Comparison of ENCODE assay signal across 1 cellular context in the genomic region with DNA sequence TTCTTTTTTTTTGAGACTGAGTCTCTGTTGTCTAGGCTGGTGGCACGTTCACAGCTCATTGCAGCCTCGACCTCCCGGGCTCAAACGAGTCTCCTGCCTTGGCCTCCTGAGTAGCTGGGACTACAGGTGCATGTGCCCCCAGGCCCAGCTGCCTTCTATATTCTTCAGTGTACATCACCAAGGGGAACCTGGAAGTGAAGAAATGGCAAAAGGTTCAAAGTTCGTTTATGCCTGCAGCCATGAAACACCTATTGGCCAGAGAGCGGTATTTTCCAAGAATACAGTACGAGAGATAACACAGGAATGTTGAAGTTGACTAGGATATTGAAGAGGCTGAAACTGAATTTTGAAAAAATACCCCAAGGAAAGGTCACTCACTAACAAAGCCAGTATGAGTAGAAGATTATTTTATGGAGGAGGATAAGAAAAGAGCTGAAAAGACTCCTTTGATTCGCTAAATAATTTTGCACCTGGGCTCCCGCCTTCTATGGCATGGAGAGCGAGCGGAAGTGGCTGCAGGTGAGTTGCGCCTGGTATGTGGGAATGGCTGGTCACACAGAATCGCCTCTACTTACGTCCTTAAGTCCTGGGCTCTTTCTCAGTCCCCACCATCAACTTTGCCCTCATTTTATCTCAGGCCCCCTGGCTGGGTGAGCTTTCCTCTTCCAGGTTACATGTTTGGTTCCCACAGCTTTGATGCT.
A peak's percentile ranks its signal among the peaks of the same experiment; 100 is the strongest.
TF ChIP-seq lines count a peak whose summit lies in the region.

No MANE protein-coding gene starts in this region.

TF ChIP-seq in HepG2, 621 proteins besides CTCF, POLR2A, EP300 and RAD21 (continues in another document):
- TF ChIP-seq AHR (CRISPR knock-in tag; IDR thresholded peaks at IDR 0.05): no peak
- 0 out of 2 replicates have a peak, but pooled peaks have one; percentile 38 for TF ChIP-seq ZNF644 (CRISPR knock-in tag; IDR thresholded peaks at IDR 0.05; ENCODE audit: low read depth)
- no peak for TF ChIP-seq FIP1L1 (IDR thresholded peaks at IDR 0.05; ENCODE audit: borderline replicate concordance, insufficient read depth, low read depth, low read length)
- TF ChIP-seq, protein P1, sequence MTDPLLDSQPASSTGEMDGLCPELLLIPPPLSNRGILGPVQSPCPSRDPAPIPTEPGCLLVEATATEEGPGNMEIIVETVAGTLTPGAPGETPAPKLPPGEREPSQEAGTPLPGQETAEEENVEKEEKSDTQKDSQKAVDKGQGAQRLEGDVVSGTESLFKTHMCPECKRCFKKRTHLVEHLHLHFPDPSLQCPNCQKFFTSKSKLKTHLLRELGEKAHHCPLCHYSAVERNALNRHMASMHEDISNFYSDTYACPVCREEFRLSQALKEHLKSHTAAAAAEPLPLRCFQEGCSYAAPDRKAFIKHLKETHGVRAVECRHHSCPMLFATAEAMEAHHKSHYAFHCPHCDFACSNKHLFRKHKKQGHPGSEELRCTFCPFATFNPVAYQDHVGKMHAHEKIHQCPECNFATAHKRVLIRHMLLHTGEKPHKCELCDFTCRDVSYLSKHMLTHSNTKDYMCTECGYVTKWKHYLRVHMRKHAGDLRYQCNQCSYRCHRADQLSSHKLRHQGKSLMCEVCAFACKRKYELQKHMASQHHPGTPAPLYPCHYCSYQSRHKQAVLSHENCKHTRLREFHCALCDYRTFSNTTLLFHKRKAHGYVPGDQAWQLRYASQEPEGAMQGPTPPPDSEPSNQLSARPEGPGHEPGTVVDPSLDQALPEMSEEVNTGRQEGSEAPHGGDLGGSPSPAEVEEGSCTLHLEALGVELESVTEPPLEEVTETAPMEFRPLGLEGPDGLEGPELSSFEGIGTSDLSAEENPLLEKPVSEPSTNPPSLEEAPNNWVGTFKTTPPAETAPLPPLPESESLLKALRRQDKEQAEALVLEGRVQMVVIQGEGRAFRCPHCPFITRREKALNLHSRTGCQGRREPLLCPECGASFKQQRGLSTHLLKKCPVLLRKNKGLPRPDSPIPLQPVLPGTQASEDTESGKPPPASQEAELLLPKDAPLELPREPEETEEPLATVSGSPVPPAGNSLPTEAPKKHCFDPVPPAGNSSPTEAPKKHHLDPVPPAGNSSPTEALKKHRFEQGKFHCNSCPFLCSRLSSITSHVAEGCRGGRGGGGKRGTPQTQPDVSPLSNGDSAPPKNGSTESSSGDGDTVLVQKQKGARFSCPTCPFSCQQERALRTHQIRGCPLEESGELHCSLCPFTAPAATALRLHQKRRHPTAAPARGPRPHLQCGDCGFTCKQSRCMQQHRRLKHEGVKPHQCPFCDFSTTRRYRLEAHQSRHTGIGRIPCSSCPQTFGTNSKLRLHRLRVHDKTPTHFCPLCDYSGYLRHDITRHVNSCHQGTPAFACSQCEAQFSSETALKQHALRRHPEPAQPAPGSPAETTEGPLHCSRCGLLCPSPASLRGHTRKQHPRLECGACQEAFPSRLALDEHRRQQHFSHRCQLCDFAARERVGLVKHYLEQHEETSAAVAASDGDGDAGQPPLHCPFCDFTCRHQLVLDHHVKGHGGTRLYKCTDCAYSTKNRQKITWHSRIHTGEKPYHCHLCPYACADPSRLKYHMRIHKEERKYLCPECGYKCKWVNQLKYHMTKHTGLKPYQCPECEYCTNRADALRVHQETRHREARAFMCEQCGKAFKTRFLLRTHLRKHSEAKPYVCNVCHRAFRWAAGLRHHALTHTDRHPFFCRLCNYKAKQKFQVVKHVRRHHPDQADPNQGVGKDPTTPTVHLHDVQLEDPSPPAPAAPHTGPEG (CRISPR knock-in tag; IDR thresholded peaks at IDR 0.05): no peak
- TF ChIP-seq SPEN (CRISPR knock-in tag; IDR thresholded peaks at IDR 0.05; ENCODE audit: low read depth): no peak
- TF ChIP-seq ZFP41 (CRISPR knock-in tag; IDR thresholded peaks at IDR 0.05; ENCODE audit: borderline replicate concordance): no peak
- TF ChIP-seq MAFF (IDR thresholded peaks at IDR 0.05; ENCODE audit: low read depth, low read length): no peak
- TF ChIP-seq, protein P2, sequence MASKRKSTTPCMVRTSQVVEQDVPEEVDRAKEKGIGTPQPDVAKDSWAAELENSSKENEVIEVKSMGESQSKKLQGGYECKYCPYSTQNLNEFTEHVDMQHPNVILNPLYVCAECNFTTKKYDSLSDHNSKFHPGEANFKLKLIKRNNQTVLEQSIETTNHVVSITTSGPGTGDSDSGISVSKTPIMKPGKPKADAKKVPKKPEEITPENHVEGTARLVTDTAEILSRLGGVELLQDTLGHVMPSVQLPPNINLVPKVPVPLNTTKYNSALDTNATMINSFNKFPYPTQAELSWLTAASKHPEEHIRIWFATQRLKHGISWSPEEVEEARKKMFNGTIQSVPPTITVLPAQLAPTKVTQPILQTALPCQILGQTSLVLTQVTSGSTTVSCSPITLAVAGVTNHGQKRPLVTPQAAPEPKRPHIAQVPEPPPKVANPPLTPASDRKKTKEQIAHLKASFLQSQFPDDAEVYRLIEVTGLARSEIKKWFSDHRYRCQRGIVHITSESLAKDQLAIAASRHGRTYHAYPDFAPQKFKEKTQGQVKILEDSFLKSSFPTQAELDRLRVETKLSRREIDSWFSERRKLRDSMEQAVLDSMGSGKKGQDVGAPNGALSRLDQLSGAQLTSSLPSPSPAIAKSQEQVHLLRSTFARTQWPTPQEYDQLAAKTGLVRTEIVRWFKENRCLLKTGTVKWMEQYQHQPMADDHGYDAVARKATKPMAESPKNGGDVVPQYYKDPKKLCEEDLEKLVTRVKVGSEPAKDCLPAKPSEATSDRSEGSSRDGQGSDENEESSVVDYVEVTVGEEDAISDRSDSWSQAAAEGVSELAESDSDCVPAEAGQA (IDR thresholded peaks at IDR 0.05; ENCODE audit: low read depth): no peak
- TF ChIP-seq, protein P2 (CRISPR knock-in tag; IDR thresholded peaks at IDR 0.05; ENCODE audit: borderline replicate concordance): no peak
- TF ChIP-seq, protein P3, sequence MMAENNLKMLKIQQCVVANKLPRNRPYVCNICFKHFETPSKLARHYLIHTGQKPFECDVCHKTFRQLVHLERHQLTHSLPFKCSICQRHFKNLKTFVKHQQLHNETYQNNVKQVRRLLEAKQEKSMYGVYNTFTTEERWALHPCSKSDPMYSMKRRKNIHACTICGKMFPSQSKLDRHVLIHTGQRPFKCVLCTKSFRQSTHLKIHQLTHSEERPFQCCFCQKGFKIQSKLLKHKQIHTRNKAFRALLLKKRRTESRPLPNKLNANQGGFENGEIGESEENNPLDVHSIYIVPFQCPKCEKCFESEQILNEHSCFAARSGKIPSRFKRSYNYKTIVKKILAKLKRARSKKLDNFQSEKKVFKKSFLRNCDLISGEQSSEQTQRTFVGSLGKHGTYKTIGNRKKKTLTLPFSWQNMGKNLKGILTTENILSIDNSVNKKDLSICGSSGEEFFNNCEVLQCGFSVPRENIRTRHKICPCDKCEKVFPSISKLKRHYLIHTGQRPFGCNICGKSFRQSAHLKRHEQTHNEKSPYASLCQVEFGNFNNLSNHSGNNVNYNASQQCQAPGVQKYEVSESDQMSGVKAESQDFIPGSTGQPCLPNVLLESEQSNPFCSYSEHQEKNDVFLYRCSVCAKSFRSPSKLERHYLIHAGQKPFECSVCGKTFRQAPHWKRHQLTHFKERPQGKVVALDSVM (CRISPR knock-in tag; IDR thresholded peaks at IDR 0.05): peak; percentile 84
- TF ChIP-seq FOXA1 (IDR thresholded peaks at IDR 0.05): no peak
- TF ChIP-seq FOXA1 (CRISPR knock-in tag; IDR thresholded peaks at IDR 0.05): 0 out of 2 replicates have a peak, but pooled peaks have one; percentile 21
- TF ChIP-seq, protein P4, sequence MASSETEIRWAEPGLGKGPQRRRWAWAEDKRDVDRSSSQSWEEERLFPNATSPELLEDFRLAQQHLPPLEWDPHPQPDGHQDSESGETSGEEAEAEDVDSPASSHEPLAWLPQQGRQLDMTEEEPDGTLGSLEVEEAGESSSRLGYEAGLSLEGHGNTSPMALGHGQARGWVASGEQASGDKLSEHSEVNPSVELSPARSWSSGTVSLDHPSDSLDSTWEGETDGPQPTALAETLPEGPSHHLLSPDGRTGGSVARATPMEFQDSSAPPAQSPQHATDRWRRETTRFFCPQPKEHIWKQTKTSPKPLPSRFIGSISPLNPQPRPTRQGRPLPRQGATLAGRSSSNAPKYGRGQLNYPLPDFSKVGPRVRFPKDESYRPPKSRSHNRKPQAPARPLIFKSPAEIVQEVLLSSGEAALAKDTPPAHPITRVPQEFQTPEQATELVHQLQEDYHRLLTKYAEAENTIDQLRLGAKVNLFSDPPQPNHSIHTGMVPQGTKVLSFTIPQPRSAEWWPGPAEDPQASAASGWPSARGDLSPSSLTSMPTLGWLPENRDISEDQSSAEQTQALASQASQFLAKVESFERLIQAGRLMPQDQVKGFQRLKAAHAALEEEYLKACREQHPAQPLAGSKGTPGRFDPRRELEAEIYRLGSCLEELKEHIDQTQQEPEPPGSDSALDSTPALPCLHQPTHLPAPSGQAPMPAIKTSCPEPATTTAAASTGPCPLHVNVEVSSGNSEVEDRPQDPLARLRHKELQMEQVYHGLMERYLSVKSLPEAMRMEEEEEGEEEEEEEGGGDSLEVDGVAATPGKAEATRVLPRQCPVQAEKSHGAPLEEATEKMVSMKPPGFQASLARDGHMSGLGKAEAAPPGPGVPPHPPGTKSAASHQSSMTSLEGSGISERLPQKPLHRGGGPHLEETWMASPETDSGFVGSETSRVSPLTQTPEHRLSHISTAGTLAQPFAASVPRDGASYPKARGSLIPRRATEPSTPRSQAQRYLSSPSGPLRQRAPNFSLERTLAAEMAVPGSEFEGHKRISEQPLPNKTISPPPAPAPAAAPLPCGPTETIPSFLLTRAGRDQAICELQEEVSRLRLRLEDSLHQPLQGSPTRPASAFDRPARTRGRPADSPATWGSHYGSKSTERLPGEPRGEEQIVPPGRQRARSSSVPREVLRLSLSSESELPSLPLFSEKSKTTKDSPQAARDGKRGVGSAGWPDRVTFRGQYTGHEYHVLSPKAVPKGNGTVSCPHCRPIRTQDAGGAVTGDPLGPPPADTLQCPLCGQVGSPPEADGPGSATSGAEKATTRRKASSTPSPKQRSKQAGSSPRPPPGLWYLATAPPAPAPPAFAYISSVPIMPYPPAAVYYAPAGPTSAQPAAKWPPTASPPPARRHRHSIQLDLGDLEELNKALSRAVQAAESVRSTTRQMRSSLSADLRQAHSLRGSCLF (CRISPR knock-in tag; IDR thresholded peaks at IDR 0.05; ENCODE audit: borderline replicate concordance): no peak
- TF ChIP-seq TARDBP (CRISPR knock-in tag; IDR thresholded peaks at IDR 0.05): no peak
- TF ChIP-seq SALL1 (CRISPR knock-in tag; IDR thresholded peaks at IDR 0.05): peak; percentile 27; the same call in 1 of the 2 replicates
- TF ChIP-seq, protein P5, sequence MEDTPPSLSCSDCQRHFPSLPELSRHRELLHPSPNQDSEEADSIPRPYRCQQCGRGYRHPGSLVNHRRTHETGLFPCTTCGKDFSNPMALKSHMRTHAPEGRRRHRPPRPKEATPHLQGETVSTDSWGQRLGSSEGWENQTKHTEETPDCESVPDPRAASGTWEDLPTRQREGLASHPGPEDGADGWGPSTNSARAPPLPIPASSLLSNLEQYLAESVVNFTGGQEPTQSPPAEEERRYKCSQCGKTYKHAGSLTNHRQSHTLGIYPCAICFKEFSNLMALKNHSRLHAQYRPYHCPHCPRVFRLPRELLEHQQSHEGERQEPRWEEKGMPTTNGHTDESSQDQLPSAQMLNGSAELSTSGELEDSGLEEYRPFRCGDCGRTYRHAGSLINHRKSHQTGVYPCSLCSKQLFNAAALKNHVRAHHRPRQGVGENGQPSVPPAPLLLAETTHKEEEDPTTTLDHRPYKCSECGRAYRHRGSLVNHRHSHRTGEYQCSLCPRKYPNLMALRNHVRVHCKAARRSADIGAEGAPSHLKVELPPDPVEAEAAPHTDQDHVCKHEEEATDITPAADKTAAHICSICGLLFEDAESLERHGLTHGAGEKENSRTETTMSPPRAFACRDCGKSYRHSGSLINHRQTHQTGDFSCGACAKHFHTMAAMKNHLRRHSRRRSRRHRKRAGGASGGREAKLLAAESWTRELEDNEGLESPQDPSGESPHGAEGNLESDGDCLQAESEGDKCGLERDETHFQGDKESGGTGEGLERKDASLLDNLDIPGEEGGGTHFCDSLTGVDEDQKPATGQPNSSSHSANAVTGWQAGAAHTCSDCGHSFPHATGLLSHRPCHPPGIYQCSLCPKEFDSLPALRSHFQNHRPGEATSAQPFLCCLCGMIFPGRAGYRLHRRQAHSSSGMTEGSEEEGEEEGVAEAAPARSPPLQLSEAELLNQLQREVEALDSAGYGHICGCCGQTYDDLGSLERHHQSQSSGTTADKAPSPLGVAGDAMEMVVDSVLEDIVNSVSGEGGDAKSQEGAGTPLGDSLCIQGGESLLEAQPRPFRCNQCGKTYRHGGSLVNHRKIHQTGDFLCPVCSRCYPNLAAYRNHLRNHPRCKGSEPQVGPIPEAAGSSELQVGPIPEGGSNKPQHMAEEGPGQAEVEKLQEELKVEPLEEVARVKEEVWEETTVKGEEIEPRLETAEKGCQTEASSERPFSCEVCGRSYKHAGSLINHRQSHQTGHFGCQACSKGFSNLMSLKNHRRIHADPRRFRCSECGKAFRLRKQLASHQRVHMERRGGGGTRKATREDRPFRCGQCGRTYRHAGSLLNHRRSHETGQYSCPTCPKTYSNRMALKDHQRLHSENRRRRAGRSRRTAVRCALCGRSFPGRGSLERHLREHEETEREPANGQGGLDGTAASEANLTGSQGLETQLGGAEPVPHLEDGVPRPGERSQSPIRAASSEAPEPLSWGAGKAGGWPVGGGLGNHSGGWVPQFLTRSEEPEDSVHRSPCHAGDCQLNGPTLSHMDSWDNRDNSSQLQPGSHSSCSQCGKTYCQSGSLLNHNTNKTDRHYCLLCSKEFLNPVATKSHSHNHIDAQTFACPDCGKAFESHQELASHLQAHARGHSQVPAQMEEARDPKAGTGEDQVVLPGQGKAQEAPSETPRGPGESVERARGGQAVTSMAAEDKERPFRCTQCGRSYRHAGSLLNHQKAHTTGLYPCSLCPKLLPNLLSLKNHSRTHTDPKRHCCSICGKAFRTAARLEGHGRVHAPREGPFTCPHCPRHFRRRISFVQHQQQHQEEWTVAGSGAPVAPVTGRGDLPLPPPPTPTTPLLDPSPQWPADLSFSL (CRISPR knock-in tag; IDR thresholded peaks at IDR 0.05): no peak
- TF ChIP-seq CREM (IDR thresholded peaks at IDR 0.05): no peak
- TF ChIP-seq CREM (CRISPR knock-in tag; IDR thresholded peaks at IDR 0.05): no peak
- TF ChIP-seq ZFAT (CRISPR knock-in tag; conservative IDR thresholded peaks at IDR 0.05): no peak
- TF ChIP-seq ZMYM3 (CRISPR knock-in tag; IDR thresholded peaks at IDR 0.05): peak; percentile 10; the same call in 1 of the 2 replicates
- TF ChIP-seq KMT2A (CRISPR knock-in tag; IDR thresholded peaks at IDR 0.05): no peak
- TF ChIP-seq CEBPB (IDR thresholded peaks at IDR 0.05; ENCODE audit: borderline replicate concordance, low read depth, low read length): peak; percentile 41; the same call in 1 of the 2 replicates
- no peak for TF ChIP-seq ZNF296 (CRISPR knock-in tag; conservative IDR thresholded peaks at IDR 0.05)
- TF ChIP-seq DNMT1 (CRISPR knock-in tag; IDR thresholded peaks at IDR 0.05): no peak
- no peak for TF ChIP-seq ZSCAN29 (CRISPR knock-in tag; conservative IDR thresholded peaks at IDR 0.05)
